ENCODE assay signal across 16 cellular contexts in the genomic region with DNA sequence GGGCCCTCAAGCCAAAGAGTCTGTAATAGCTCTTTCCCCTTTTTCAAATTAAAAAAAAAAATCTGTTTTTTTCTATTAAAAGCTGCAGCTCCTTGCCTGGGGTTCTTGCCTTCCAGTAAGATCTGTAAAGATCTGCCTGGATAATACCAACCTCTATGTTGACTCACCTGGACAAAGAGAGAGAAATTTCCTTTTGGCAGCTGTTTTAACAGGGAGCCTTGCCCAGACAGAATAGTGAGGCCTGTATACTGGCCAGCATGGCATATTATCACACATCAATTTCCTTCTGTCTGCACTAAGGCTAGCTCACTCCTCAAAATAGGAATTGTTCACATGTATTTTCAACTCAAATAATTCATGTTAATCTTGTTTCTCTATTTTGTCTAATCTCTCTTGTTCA.
DNase-seq lines count a peak whose midpoint lies in the region; ATAC-seq and TF ChIP-seq lines count a peak whose summit lies in the region.
"Had no signal": no experiment of that assay in that cellular context is flagged by ENCODE, and none has a peak within 500 bp of the region (broad histone marks: within the 10 kb centered on the region; RNA-seq: fewer than 3 reads in every experiment).

No MANE protein-coding gene starts in this region.

- peak; percentile 85 for ATAC-seq in left lobe of liver
- ATAC-seq in HG02870 (IDR thresholded peaks at IDR 0.05; ENCODE audit: unreplicated experiment): no peak
- ATAC-seq: activated CD4-positive, alpha-beta T cell treated with anti-CD3 and anti-CD28 coated beads for 36 hours; K562; lower lobe of right lung had no signal

- no peak for TF ChIP-seq CTCF in VCaP (conservative IDR thresholded peaks at IDR 0.05)

- no peaks in the 10 kb centered on the region for H3F3A ChIP-seq in GM23248 (ENCODE audit: insufficient read depth)

- no peak overlapping the region for H3K4me3 ChIP-seq in GM23248
- H3K4me3 ChIP-seq: K562, lower lobe of right lung, upper lobe of left lung had no signal

- no peak overlapping the region for H2AFZ ChIP-seq in GM23248

- no peaks in the 10 kb centered on the region for H3K9me3 ChIP-seq in GM23248 (ENCODE audit: low read depth)
- H3K9me3 ChIP-seq: lower lobe of right lung, upper lobe of left lung had no signal

- H3K9me2 ChIP-seq in GM23248 (ENCODE audit: insufficient read depth): no peaks in the 10 kb centered on the region

- no peak overlapping the region for H3K9ac ChIP-seq in GM23248

- peak; percentile 1 for DNase-seq in GM23248
- peak; percentile 54 for DNase-seq in NCI-H146 treated with DMSO at 0.1 percent for 48 hours (lab: John Stamatoyannopoulos, UW; ENCODE audit: unreplicated experiment)
- no peak for DNase-seq in left lobe of liver (ENCODE audit: low spot score)
- no peak for DNase-seq in NK-92 (lab: John Stamatoyannopoulos, UW; ENCODE audit: unreplicated experiment)
- DNase-seq in hypothalamus (lab: John Stamatoyannopoulos, UW): no peak
- DNase-seq: activated CD4-positive, alpha-beta T cell treated with anti-CD3 and anti-CD28 coated beads for 36 hours; CD4-positive, alpha-beta T cell; DND-41; hippocampal formation; lower lobe of right lung; NCI-H345; stimulated activated CD4-positive, alpha-beta T cell treated with anti-CD3 and anti-CD28 coated beads, Interleukin-4, amount 100 ng/mL, for 4 hours; upper lobe of left lung had no signal

- in situ Hi-C loops in GM23248 (cut with MboI): no loop called here

- no peak overlapping the region for H3K4me2 ChIP-seq in GM23248 (ENCODE audit: unreplicated experiment)

- H3K36me3 ChIP-seq in GM23248 (ENCODE audit: low read depth): no peaks in the 10 kb centered on the region; the same call in 1 of the 2 replicates
- H3K36me3 ChIP-seq: lower lobe of right lung, upper lobe of left lung had no signal

- no peaks in the 10 kb centered on the region for H4K20me1 ChIP-seq in GM23248 (ENCODE audit: insufficient read depth)

- H3K4me1 ChIP-seq in GM23248 (ENCODE audit: insufficient read depth): no peaks in the 10 kb centered on the region
- H3K4me1 ChIP-seq: lower lobe of right lung had no signal

- no peaks in the 10 kb centered on the region for H3K79me2 ChIP-seq in GM23248 (ENCODE audit: insufficient read depth)

- H3K27me3 ChIP-seq in GM23248 (replicated peaks; ENCODE audit: insufficient read depth): no peaks in the 10 kb centered on the region
- H3K27me3 ChIP-seq: upper lobe of left lung had no signal

- H3K27ac ChIP-seq in GM23248 (no peak overlapping the region), VCaP (peak overlapping the region; percentile 82)
- H3K27ac ChIP-seq: lower lobe of right lung, upper lobe of left lung had no signal

Comparison
In these comparisons a context has a peak if more than half of its experiments do, and no peak if none do; other contexts are left out.
1. DNase-seq: peak in GM23248 (single experiment) and NCI-H146 treated with DMSO at 0.1 percent for 48 hours (single experiment); none in left lobe of liver (single experiment), NK-92 (single experiment) and hypothalamus (0 of 51).